In genomic region chr10:14552010-14552409, GRCh38 we compare ENCODE assay signal across 1 cellular context.
TF ChIP-seq lines count a peak whose summit lies in the region.

No MANE protein-coding gene starts in this region.

TF ChIP-seq in liver, 16 proteins besides CTCF, POLR2A, EP300 and RAD21 (continued from another document):
- TF ChIP-seq ATF3 (IDR thresholded peaks at IDR 0.05) (no peak), HNF4G (IDR thresholded peaks at IDR 0.05) (no peak), YY1 (IDR thresholded peaks at IDR 0.05) (no peak), JUND (IDR thresholded peaks at IDR 0.05) (no peak), HNF4A (conservative IDR thresholded peaks at IDR 0.05) (no peak)
